Comparison of ENCODE assay signal across 17 cellular contexts in the genomic region with DNA sequence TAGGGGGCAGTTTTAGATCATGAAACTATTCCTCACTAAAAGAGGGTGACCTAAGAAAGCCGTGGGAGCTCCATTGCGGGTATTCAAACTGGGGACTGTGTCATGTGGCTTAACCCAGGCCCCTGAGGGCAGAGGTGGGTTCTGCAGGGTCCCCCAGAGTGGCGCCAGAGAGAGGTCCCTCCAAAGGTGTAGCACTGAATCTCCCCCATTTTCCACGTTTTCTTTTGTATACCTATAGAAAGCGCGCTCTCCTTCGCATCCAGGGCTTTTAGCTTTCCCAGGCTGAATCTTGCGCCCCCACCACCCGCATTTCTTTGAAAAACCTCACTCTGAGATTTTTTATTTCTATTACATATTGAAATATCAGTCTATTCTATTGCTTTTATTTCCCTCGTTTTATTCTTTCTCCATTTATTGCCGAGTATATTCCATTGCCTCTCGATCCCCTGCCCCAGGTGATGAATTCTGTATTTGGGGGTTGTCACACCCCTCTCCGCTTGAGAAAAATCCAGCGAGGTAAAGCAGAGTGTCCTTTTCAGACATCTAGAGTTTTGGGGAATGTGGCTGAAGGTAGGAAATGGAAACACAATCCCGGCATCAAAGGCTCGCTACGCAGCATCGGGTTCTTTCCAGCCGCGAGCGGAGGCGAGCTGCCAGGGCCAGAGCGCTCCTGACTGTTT. TPM values are rescaled to one million over a fixed set of nuclear protein-coding genes. Genes with fewer than 3 reads are reported as not detected.
DNase-seq lines count a peak whose midpoint lies in the region; ATAC-seq, FAIRE-seq and TF ChIP-seq lines count a peak whose summit lies in the region.
"Had no signal": no experiment of that assay in that cellular context is flagged by ENCODE, and none has a peak within 500 bp of the region (broad histone marks: within the 10 kb centered on the region; RNA-seq: fewer than 3 reads in every experiment).

No MANE protein-coding gene starts in this region.

- intact Hi-C loops in K562 (cut with micrococcal nuclease): no loop called here

- no peak overlapping the region for H3K4me2 ChIP-seq in K562 (ENCODE audit: insufficient read depth, low read length)
- H3K4me2 ChIP-seq in neural cell (ENCODE audit: low read length): no peak overlapping the region

- H3K4me3 ChIP-seq in HUES6 (ENCODE audit: low read depth, low read length) (peak overlapping the region; percentile 12; the same call in 1 of the 2 replicates), K562 (no peak overlapping the region), neural cell (ENCODE audit: low read length) (peak overlapping the region; percentile 49)
- H3K4me3 ChIP-seq: body of pancreas, left lung had no signal

- TF ChIP-seq RAD21 in K562 (CRISPR knock-in tag; conservative IDR thresholded peaks at IDR 0.05 in 1 of 2, IDR thresholded peaks at IDR 0.05 in 1 of 2) (no peak), neural cell (conservative IDR thresholded peaks at IDR 0.05) (no peak)

- H3K9me2 ChIP-seq in neural cell (ENCODE audit: insufficient read depth, low read length): no peaks in the 10 kb centered on the region

- no peak for TF ChIP-seq POLR2A in K562 (conservative IDR thresholded peaks at IDR 0.05)

- ATAC-seq in K562: no peak
- ATAC-seq: left lung had no signal

- no peaks in the 10 kb centered on the region for H3F3A ChIP-seq in neural cell (ENCODE audit: insufficient read depth, low read length, poor library complexity, severe bottlenecking)

- POLR2A ChIA-PET in K562 (lab: Yijun Ruan, JAX): interaction anchor here (0.5 to 1.1 kb wide), 3 partner anchors 11 to 417 kb away, joined by 3 to 6 read pairs (median 5); a partner anchor contains a TSS

- DNase-seq in K562 (ENCODE audit: extremely low read depth in 1 of 4, low spot score in 3 of 4) (no peak), pons (ENCODE audit: low spot score) (no peak), NOMO-1 treated with dmso at 0.1 percent for 144 hours (lab: John Stamatoyannopoulos, UW; ENCODE audit: unreplicated experiment) (no peak), GM19238 (ENCODE audit: insufficient read length, low spot score) (no peak), occipital lobe (lab: John Stamatoyannopoulos, UW) (no peak)
- DNase-seq: stimulated activated naive CD8-positive, alpha-beta T cell treated with anti-CD3 and anti-CD28 coated beads, Interleukin-15, Interleukin-2, amounts not matched to agents 100 U/mL and 50 U/mL, for 24 hours had no signal

- no peaks in the 10 kb centered on the region for H3K79me2 ChIP-seq in K562 (ENCODE audit: control insufficient read depth, insufficient read depth, low read length)
- H3K79me2 ChIP-seq in neural cell (replicated peaks; ENCODE audit: insufficient read depth, low read length): no peaks in the 10 kb centered on the region
- H3K79me2 ChIP-seq: parathyroid adenoma had no signal

- H3K9ac ChIP-seq in HUES6 (ENCODE audit: low read length) (no peak overlapping the region), K562 (ENCODE audit: insufficient read depth in 1 of 2, low read depth in 2 of 2, low read length in 2 of 2) (no peak overlapping the region), neural cell (ENCODE audit: low read length) (no peak overlapping the region)
- H3K9ac ChIP-seq: parathyroid adenoma had no signal

- WGBS in K562 (ENCODE audit: insufficient coverage, low coverage, missing lambda C conversion rate): 54% methylated on average over 23 of the region's 23 CpGs

- H2AFZ ChIP-seq in K562 (ENCODE audit: low read depth, low read length) (no peak overlapping the region), neural cell (ENCODE audit: low read depth, low read length) (no peak overlapping the region)
- H2AFZ ChIP-seq: parathyroid adenoma had no signal

- H3K36me3 ChIP-seq in HUES6 (ENCODE audit: control insufficient read depth, insufficient read depth, low read length): no peaks in the 10 kb centered on the region
- H3K36me3 ChIP-seq in K562 (ENCODE audit: control insufficient read depth, insufficient read depth, low read length): no peaks in the 10 kb centered on the region
- no peaks in the 10 kb centered on the region for H3K36me3 ChIP-seq in neural cell (ENCODE audit: insufficient read depth, low read length)
- H3K36me3 ChIP-seq: left lung had no signal

- TF ChIP-seq CTCF in 22Rv1 (IDR thresholded peaks at IDR 0.05) (no peak), K562 (IDR thresholded peaks at IDR 0.05 in 2 of 3, conservative IDR thresholded peaks at IDR 0.05 in 1 of 3; ENCODE audit: insufficient read depth in 2 of 3, low read depth in 1 of 3, low read length in 3 of 3) (no peak), neural cell (IDR thresholded peaks at IDR 0.05; ENCODE audit: poor library complexity, severe bottlenecking) (no peak)

- no peak for FAIRE-seq in K562 (lab: Jason Lieb, UNC)

- TF ChIP-seq EP300 in K562 (IDR thresholded peaks at IDR 0.05; ENCODE audit: low read length) (no peak), neural cell (conservative IDR thresholded peaks at IDR 0.05; ENCODE audit: poor library complexity, severe bottlenecking) (no peak)

- H3K4me1 ChIP-seq in HUES6 (ENCODE audit: control insufficient read depth, insufficient read depth, low read length) (no peaks in the 10 kb centered on the region), K562 (replicated peaks in 1 of 2; ENCODE audit: control insufficient read depth in 2 of 2, insufficient read depth in 2 of 2, low read length in 2 of 2) (peaks cover 0 to 24% of the 10 kb centered on the region in 2 experiments; a peak in 2 of 5 replicates)
- H3K4me1 ChIP-seq: left lung, parathyroid adenoma had no signal

- no TSS peak for BruUV-seq in K562 (replicated peaks; lab: Mats Ljungman, UMichigan)

- H3K27ac ChIP-seq in 22Rv1: peak overlapping the region; percentile 61
- H3K27ac ChIP-seq in HUES6 (ENCODE audit: low read depth, low read length): no peak overlapping the region
- H3K27ac ChIP-seq in K562 (ENCODE audit: extremely low read depth, low read depth, low read length): no peak overlapping the region
- no peak overlapping the region for H3K27ac ChIP-seq in neural cell (ENCODE audit: low read length)
- H3K27ac ChIP-seq: body of pancreas, left lung, parathyroid adenoma had no signal

- H3K27me3 ChIP-seq in HUES6 (ENCODE audit: control insufficient read depth, insufficient read depth, low read length) (peaks cover 100% of the 10 kb centered on the region), K562 (ENCODE audit: control insufficient read depth in 2 of 2, insufficient read depth in 2 of 2, low read length in 2 of 2) (peaks cover 29 to 63% of the 10 kb centered on the region in 2 experiments), neural cell (ENCODE audit: insufficient read depth, low read depth, low read length) (peaks cover 100% of the 10 kb centered on the region)

- CTCF ChIA-PET in K562 (lab: Yijun Ruan, JAX; ENCODE audit: low intra/inter-chr PET ratio): interaction anchor here (0.6 kb wide), 1 partner anchor 699 kb away, joined by 3 read pairs; no protein-coding TSS in a partner anchor

- in situ Hi-C loops in K562 (cut with MboI): no loop called here

- no peaks in the 10 kb centered on the region for H3K9me3 ChIP-seq in HUES6 (ENCODE audit: control insufficient read depth, insufficient read depth, low read depth, low read length)
- no peaks in the 10 kb centered on the region for H3K9me3 ChIP-seq in K562 (replicated peaks; ENCODE audit: control insufficient read depth, insufficient read depth, low read depth, low read length)
- no peaks in the 10 kb centered on the region for H3K9me3 ChIP-seq in neural cell (ENCODE audit: low read length)
- H3K9me3 ChIP-seq: body of pancreas, left lung had no signal

- H4K20me1 ChIP-seq in K562 (replicated peaks; ENCODE audit: control insufficient read depth, insufficient read depth, low read length) (no peaks in the 10 kb centered on the region), neural cell (ENCODE audit: insufficient read depth) (no peaks in the 10 kb centered on the region)

- H3K9me1 ChIP-seq in K562 (ENCODE audit: control insufficient read depth, insufficient read depth, low read length): no peaks in the 10 kb centered on the region

RNA-seq across cellular contexts. Expression of a gene that starts 0.9 kb away (rescaled TPM):
- total RNA-seq in K562 (2011; cell fraction: chromatin; rRNA removed; ENCODE audit: low replicate concordance): not detected in 2 replicates
- not detected in 2 replicates for total RNA-seq in K562 (2011; cell fraction: nucleolus; rRNA removed)
- total RNA-seq in K562 (2011; cell fraction: nucleoplasm; rRNA removed): not detected in 2 replicates
- 0.41 TPM in 1 of 2 replicates, not detected in the other for total RNA-seq in K562 (2014; rRNA removed)
- total RNA-seq in K562 (2014; rRNA removed; fragmentation: Illumina TruSeq; extraction: Trizol): 0.04 and 0.10 TPM in 2 replicates
- 0.11 and 0.18 TPM in 2 replicates for total RNA-seq in K562 (2015; rRNA removed; fragmentation: Illumina TruSeq; extraction: Trizol)
- total RNA-seq in K562 (2021): 0.11 and 0.29 TPM in 2 replicates
- 0.12 and 0.20 TPM in 2 replicates for polyA plus RNA-seq in K562 (2011; rRNA removed)
- polyA plus RNA-seq in K562 (2011; cell fraction: cytosol; rRNA removed): 0.19 and 0.22 TPM in 2 replicates
- polyA plus RNA-seq in K562 (2011; cell fraction: nucleus; rRNA removed): 0.11 and 0.17 TPM in 2 replicates
- polyA plus RNA-seq in K562 (2012): 0.18 and 0.36 TPM in 2 replicates
- polyA plus RNA-seq in K562 (2014; fragmentation: Illumina TruSeq; extraction: Trizol): 0.15 and 0.22 TPM in 2 replicates
- polyA plus RNA-seq in K562 (2014; fragmentation: Nextera tagmentation; extraction: Ambion mirVana): under 1 TPM in 1 of 2 experiments, not detected in 1; 0.03 TPM
- polyA plus RNA-seq in K562 (2014; rRNA removed): 0.17 and 0.28 TPM in 2 replicates
- 0.15 TPM in 1 of 2 replicates, not detected in the other for polyA minus RNA-seq in K562 (2011; rRNA and poly(A)+ RNA removed)
- not detected in 2 replicates for polyA minus RNA-seq in K562 (2011; cell fraction: cytosol; rRNA and poly(A)+ RNA removed)
- 0.13 TPM in 1 of 2 replicates, not detected in the other for polyA minus RNA-seq in K562 (2011; cell fraction: nucleus; rRNA and poly(A)+ RNA removed)
- not detected in 2 replicates for polyA plus RNA-seq in neural cell
- polyA minus RNA-seq in neural cell: not detected in 2 replicates
- not detected for total RNA-seq in occipital lobe
- total RNA-seq: activated CD4-positive, alpha-beta memory T cell treated with anti-CD3 and anti-CD28 coated beads for 36 hours; body of pancreas; CD8-positive, alpha-beta memory T cell; left lung; urinary bladder had no signal
- polyA plus RNA-seq: AG04450; CD8-positive, alpha-beta memory T cell had no signal

RNA-seq across cellular contexts. Expression of a gene that starts 17.0 kb away (rescaled TPM):
- 0.16 TPM in 1 of 2 replicates, not detected in the other for total RNA-seq in K562 (2011; cell fraction: chromatin; rRNA removed; ENCODE audit: low replicate concordance)
- total RNA-seq in K562 (2011; cell fraction: nucleolus; rRNA removed): 0.17 and 0.26 TPM in 2 replicates
- 0.22 and 0.23 TPM in 2 replicates for total RNA-seq in K562 (2011; cell fraction: nucleoplasm; rRNA removed)
- total RNA-seq in K562 (2014; rRNA removed) (0.14 and 0.24 TPM in 2 replicates), K562 (2014; rRNA removed; fragmentation: Illumina TruSeq; extraction: Trizol) (0.07 and 0.13 TPM in 2 replicates), K562 (2015; rRNA removed; fragmentation: Illumina TruSeq; extraction: Trizol) (0.11 TPM in 2 replicates), K562 (2021) (0.11 and 0.27 TPM in 2 replicates), occipital lobe (not detected)
- polyA plus RNA-seq in K562 (2011; rRNA removed) (0.04 and 0.07 TPM in 2 replicates), K562 (2014; fragmentation: Illumina TruSeq; extraction: Trizol) (0.28 and 0.36 TPM in 2 replicates), K562 (2014; fragmentation: Nextera tagmentation; extraction: Ambion mirVana) (under 1 TPM in 1 of 2 experiments, not detected in 1; 0.08 TPM), K562 (2014; rRNA removed) (0.05 and 0.19 TPM in 2 replicates), neural cell (not detected in 2 replicates)
- polyA plus RNA-seq in K562 (2011; cell fraction: cytosol; rRNA removed): 0.12 and 0.15 TPM in 2 replicates
- polyA plus RNA-seq in K562 (2011; cell fraction: nucleus; rRNA removed): 0.33 and 0.35 TPM in 2 replicates
- 0.12 and 0.83 TPM in 2 replicates for polyA plus RNA-seq in K562 (2012)
- 0.07 TPM in 1 of 2 replicates, not detected in the other for polyA minus RNA-seq in K562 (2011; rRNA and poly(A)+ RNA removed)
- not detected in 2 replicates for polyA minus RNA-seq in K562 (2011; cell fraction: cytosol; rRNA and poly(A)+ RNA removed)
- 0.22 TPM in 1 of 2 replicates, not detected in the other for polyA minus RNA-seq in K562 (2011; cell fraction: nucleus; rRNA and poly(A)+ RNA removed)
- polyA minus RNA-seq in neural cell: not detected in 2 replicates
- total RNA-seq: activated CD4-positive, alpha-beta memory T cell treated with anti-CD3 and anti-CD28 coated beads for 36 hours; body of pancreas; CD8-positive, alpha-beta memory T cell; left lung; OCI-LY7; urinary bladder had no signal
- polyA plus RNA-seq: AG04450; CD8-positive, alpha-beta memory T cell had no signal

RNA-seq across cellular contexts. Expression of a gene that starts 35.2 kb away (rescaled TPM):
- total RNA-seq in K562 (2011; cell fraction: chromatin; rRNA removed; ENCODE audit: low replicate concordance): not detected in 2 replicates
- total RNA-seq in K562 (2011; cell fraction: nucleolus; rRNA removed): not detected in 2 replicates
- not detected in 2 replicates for total RNA-seq in K562 (2011; cell fraction: nucleoplasm; rRNA removed)
- not detected in 2 replicates for total RNA-seq in K562 (2014; rRNA removed)
- total RNA-seq in K562 (2014; rRNA removed; fragmentation: Illumina TruSeq; extraction: Trizol): not detected in 2 replicates
- total RNA-seq in K562 (2015; rRNA removed; fragmentation: Illumina TruSeq; extraction: Trizol): not detected in 2 replicates
- not detected in 2 replicates for total RNA-seq in K562 (2021)
- polyA plus RNA-seq in K562 (2011; rRNA removed): 0.04 TPM in 1 of 2 replicates, not detected in the other
- 0.13 TPM in 1 of 2 replicates, not detected in the other for polyA plus RNA-seq in K562 (2011; cell fraction: cytosol; rRNA removed)
- polyA plus RNA-seq in K562 (2011; cell fraction: nucleus; rRNA removed): 0.17 and 0.25 TPM in 2 replicates
- polyA plus RNA-seq in K562 (2012): 0.03 and 0.07 TPM in 2 replicates
- not detected in 2 replicates for polyA plus RNA-seq in K562 (2014; fragmentation: Illumina TruSeq; extraction: Trizol)
- polyA plus RNA-seq in K562 (2014; fragmentation: Nextera tagmentation; extraction: Ambion mirVana): not detected
- polyA plus RNA-seq in K562 (2014; rRNA removed): not detected in 2 replicates
- polyA minus RNA-seq in K562 (2011; rRNA and poly(A)+ RNA removed): not detected in 2 replicates
- not detected in 2 replicates for polyA minus RNA-seq in K562 (2011; cell fraction: cytosol; rRNA and poly(A)+ RNA removed)
- polyA minus RNA-seq in K562 (2011; cell fraction: nucleus; rRNA and poly(A)+ RNA removed): 0.11 TPM in 1 of 2 replicates, not detected in the other
- polyA plus RNA-seq in neural cell: not detected in 2 replicates
- not detected in 2 replicates for polyA minus RNA-seq in neural cell
- total RNA-seq in occipital lobe: not detected
- total RNA-seq: activated CD4-positive, alpha-beta memory T cell treated with anti-CD3 and anti-CD28 coated beads for 36 hours; body of pancreas; CD8-positive, alpha-beta memory T cell; left lung had no signal
- polyA plus RNA-seq: AG04450; CD8-positive, alpha-beta memory T cell had no signal

RNA-seq across cellular contexts. Expression of a gene that starts 37.0 kb away (rescaled TPM):
- total RNA-seq in K562 (2011; cell fraction: chromatin; rRNA removed; ENCODE audit: low replicate concordance): not detected in 2 replicates
- not detected in 2 replicates for total RNA-seq in K562 (2011; cell fraction: nucleolus; rRNA removed)
- not detected in 2 replicates for total RNA-seq in K562 (2011; cell fraction: nucleoplasm; rRNA removed)
- total RNA-seq in K562 (2014; rRNA removed) (not detected in 2 replicates), K562 (2014; rRNA removed; fragmentation: Illumina TruSeq; extraction: Trizol) (not detected in 2 replicates), K562 (2015; rRNA removed; fragmentation: Illumina TruSeq; extraction: Trizol) (not detected in 2 replicates), K562 (2021) (not detected in 2 replicates), occipital lobe (not detected)
- polyA plus RNA-seq in K562 (2011; rRNA removed) (0.03 and 0.04 TPM in 2 replicates), K562 (2014; fragmentation: Illumina TruSeq; extraction: Trizol) (not detected in 2 replicates), K562 (2014; fragmentation: Nextera tagmentation; extraction: Ambion mirVana) (not detected), K562 (2014; rRNA removed) (0.15 TPM in 1 of 2 replicates, not detected in the other), neural cell (not detected in 2 replicates)
- 0.03 TPM in 1 of 2 replicates, not detected in the other for polyA plus RNA-seq in K562 (2011; cell fraction: cytosol; rRNA removed)
- 0.13 TPM in 2 replicates for polyA plus RNA-seq in K562 (2011; cell fraction: nucleus; rRNA removed)
- not detected in 2 replicates for polyA plus RNA-seq in K562 (2012)
- polyA minus RNA-seq in K562 (2011; rRNA and poly(A)+ RNA removed): not detected in 2 replicates
- not detected in 2 replicates for polyA minus RNA-seq in K562 (2011; cell fraction: cytosol; rRNA and poly(A)+ RNA removed)
- polyA minus RNA-seq in K562 (2011; cell fraction: nucleus; rRNA and poly(A)+ RNA removed): not detected in 2 replicates
- polyA minus RNA-seq in neural cell: not detected in 2 replicates
- total RNA-seq: activated CD4-positive, alpha-beta memory T cell treated with anti-CD3 and anti-CD28 coated beads for 36 hours; body of pancreas; CD8-positive, alpha-beta memory T cell; left lung had no signal
- polyA plus RNA-seq: AG04450; CD8-positive, alpha-beta memory T cell had no signal

RNA-seq across cellular contexts. Expression of a gene that starts 47.2 kb away (rescaled TPM):
- 0.25 TPM in 1 of 2 replicates, not detected in the other for total RNA-seq in K562 (2011; cell fraction: chromatin; rRNA removed; ENCODE audit: low replicate concordance)
- 0.53 TPM in 1 of 2 replicates, not detected in the other for total RNA-seq in K562 (2011; cell fraction: nucleolus; rRNA removed)
- 0.46 TPM in 1 of 2 replicates, not detected in the other for total RNA-seq in K562 (2011; cell fraction: nucleoplasm; rRNA removed)
- total RNA-seq in K562 (2014; rRNA removed) (0.08 and 0.14 TPM in 2 replicates), K562 (2014; rRNA removed; fragmentation: Illumina TruSeq; extraction: Trizol) (not detected in 2 replicates), K562 (2015; rRNA removed; fragmentation: Illumina TruSeq; extraction: Trizol) (0.23 TPM in 1 of 2 replicates, not detected in the other), K562 (2021) (0.35 and 0.69 TPM in 2 replicates), occipital lobe (not detected)
- polyA plus RNA-seq in K562 (2011; rRNA removed) (0.08 and 0.13 TPM in 2 replicates), K562 (2014; fragmentation: Illumina TruSeq; extraction: Trizol) (0.37 and 0.77 TPM in 2 replicates), K562 (2014; fragmentation: Nextera tagmentation; extraction: Ambion mirVana) (under 1 TPM; 0.25 to 0.42 TPM), K562 (2014; rRNA removed) (0.63 and 0.73 TPM in 2 replicates), neural cell (not detected in 2 replicates)
- 0.15 and 0.33 TPM in 2 replicates for polyA plus RNA-seq in K562 (2011; cell fraction: cytosol; rRNA removed)
- polyA plus RNA-seq in K562 (2011; cell fraction: nucleus; rRNA removed): 0.21 TPM in 1 of 2 replicates, not detected in the other
- 0.64 and 0.75 TPM in 2 replicates for polyA plus RNA-seq in K562 (2012)
- 0.24 TPM in 1 of 2 replicates, not detected in the other for polyA minus RNA-seq in K562 (2011; rRNA and poly(A)+ RNA removed)
- 0.64 and 1.6 TPM in 2 replicates for polyA minus RNA-seq in K562 (2011; cell fraction: cytosol; rRNA and poly(A)+ RNA removed)
- polyA minus RNA-seq in K562 (2011; cell fraction: nucleus; rRNA and poly(A)+ RNA removed): 0.67 TPM in 2 replicates
- not detected in 2 replicates for polyA minus RNA-seq in neural cell
- total RNA-seq: activated CD4-positive, alpha-beta memory T cell treated with anti-CD3 and anti-CD28 coated beads for 36 hours; body of pancreas; CD8-positive, alpha-beta memory T cell; left lung had no signal
- polyA plus RNA-seq: AG04450; CD8-positive, alpha-beta memory T cell had no signal
